ENCODE assay signal across 32 cellular contexts in the genomic region with DNA sequence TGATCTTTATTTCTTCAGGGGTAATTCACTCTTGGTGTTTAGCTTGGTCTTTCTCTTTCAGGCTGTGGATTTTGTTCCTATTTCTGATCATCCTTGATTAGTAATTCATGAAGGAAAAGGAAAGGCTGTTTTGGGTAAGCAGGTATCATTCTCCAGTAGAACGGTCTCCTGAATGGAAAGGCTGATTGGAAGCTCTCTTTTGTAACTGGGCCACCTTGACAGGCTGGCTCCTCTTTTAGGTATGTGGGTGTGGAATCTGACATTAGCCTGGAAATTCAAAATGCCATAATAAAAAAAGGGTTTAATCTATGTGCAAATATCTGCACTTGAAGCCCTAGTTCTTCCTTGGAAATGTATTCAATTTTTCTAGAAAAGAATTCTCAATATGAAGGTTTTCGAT. TPM values are rescaled to one million over a fixed set of nuclear protein-coding genes. Genes with fewer than 3 reads are reported as not detected.
"Had no signal": no experiment of that assay in that cellular context is flagged by ENCODE, and none has a peak within 500 bp of the region (broad histone marks: within the 10 kb centered on the region; RNA-seq: fewer than 3 reads in every experiment).

No MANE protein-coding gene starts in this region.

- FAIRE-seq: urothelium cell line had no signal

- H3K4me3 ChIP-seq: stomach, suprapubic skin, testis, thoracic aorta, thyroid gland, tibial artery, tibial nerve, transverse colon, upper lobe of left lung, upper lobe of right lung, uterus, vagina had no signal

- DNase-seq: stimulated activated CD4-positive, alpha-beta T cell treated with anti-CD3 and anti-CD28 coated beads, Interleukin-2, amount 100 ng/mL, for 48 hours; stimulated activated CD4-positive, alpha-beta T cell treated with anti-CD3 and anti-CD28 coated beads, Interleukin-4, amount 100 ng/mL, for 1 hour; stimulated activated CD4-positive, alpha-beta T cell treated with anti-CD3 and anti-CD28 coated beads, Interleukin-4, amount 100 ng/mL, for 24 hours; stimulated activated CD4-positive, alpha-beta T cell treated with anti-CD3 and anti-CD28 coated beads, Interleukin-4, amount 100 ng/mL, for 4 hours; stimulated activated CD8-positive, alpha-beta memory T cell treated with anti-CD3 and anti-CD28 coated beads, Interleukin-4, amount 100 ng/mL, for 48 hours; stimulated activated naive B cell treated with anti-CD40 and anti-IgM and Interleukin-4, amounts not matched to agents 10 μg/mL and 1 μg/mL and 100 μg/mL, for 72 hours; stimulated activated naive CD4-positive, alpha-beta T cell; stimulated activated naive CD4-positive, alpha-beta T cell treated with Interleukin-2 at 50 U/mL for 16 hours; stimulated activated naive CD8-positive, alpha-beta T cell treated with anti-CD3 and anti-CD28 coated beads, Interleukin-15, amount 100 ng/mL, for 72 hours; stimulated activated naive CD8-positive, alpha-beta T cell treated with anti-CD3 and anti-CD28 coated beads, Interleukin-15, Interleukin-2, amounts not matched to agents 100 U/mL and 50 U/mL, for 24 hours; stomach; substantia nigra; testis; thyroid gland; tibial artery; transverse colon; trophoblast cell; upper lobe of left lung; upper lobe of right lung; uterus had no signal

- H3K27me3 ChIP-seq: suprapubic skin, testis, thyroid gland, tibial artery, tibial nerve, upper lobe of left lung, uterus, vagina had no signal

- H3K4me1 ChIP-seq: stomach, suprapubic skin, testis, thyroid gland, tibial artery, transverse colon, upper lobe of right lung, uterus, vagina had no signal

- ATAC-seq: stimulated activated effector memory CD8-positive, alpha-beta T cell treated with anti-CD3 and anti-CD28 coated beads, Interleukin-12 subunit alpha, Interleukin-12 subunit beta, amount 100 ng/mL, for 72 hours; stimulated activated memory B cell treated with anti-CD40 and anti-IgM and Interleukin-4, amounts not matched to agents 10 μg/mL and 1 μg/mL and 100 μg/mL, for 72 hours; stimulated activated naive B cell treated with anti-CD40 and anti-IgM and Interleukin-4, amounts not matched to agents 10 μg/mL and 1 μg/mL and 100 μg/mL, for 72 hours; stimulated activated naive CD8-positive, alpha-beta T cell treated with anti-CD3 and anti-CD28 coated beads, Interleukin-15, amount 100 ng/mL, for 72 hours; stimulated activated naive CD8-positive, alpha-beta T cell treated with anti-CD3 and anti-CD28 coated beads, Interleukin-15, Interleukin-2, amounts not matched to agents 100 U/mL and 50 U/mL, for 24 hours; upper lobe of right lung had no signal

- H3K9me3 ChIP-seq: stomach, suprapubic skin, testis, thoracic aorta, thyroid gland, tibial artery, transverse colon, upper lobe of left lung, upper lobe of right lung, uterus, vagina had no signal

- H3K27ac ChIP-seq: stomach, suprapubic skin, testis, thoracic aorta, thyroid gland, tibial artery, tibial nerve, transverse colon, upper lobe of left lung, upper lobe of right lung, uterus, vagina had no signal

- H3K36me3 ChIP-seq: stomach, suprapubic skin, thoracic aorta, thyroid gland, tibial artery, tibial nerve, transverse colon, upper lobe of left lung, upper lobe of right lung, uterus, vagina had no signal

RNA-seq across cellular contexts. Expression of a gene that starts 18.9 kb away (rescaled TPM):
- total RNA-seq: stomach, subcutaneous adipose tissue, suprapubic skin, temporal lobe, testis, thoracic aorta, thyroid gland, tibial nerve, transverse colon, upper lobe of left lung, upper lobe of right lung, ureter, urinary bladder, uterus, vagina had no signal
- polyA plus RNA-seq: stomach, thymus, urinary bladder had no signal

RNA-seq across cellular contexts. Expression of a gene that starts 19.7 kb away (rescaled TPM):
- total RNA-seq: stomach, subcutaneous adipose tissue, suprapubic skin, temporal lobe, testis, thoracic aorta, thyroid gland, tibial nerve, transverse colon, upper lobe of left lung, upper lobe of right lung, ureter, urinary bladder, uterus, vagina had no signal
- polyA plus RNA-seq: stomach, thymus, urinary bladder had no signal
